21 cellular contexts compared by ENCODE assay signal in genomic region chr11:33770236-33770635, GRCh38. TPM values are rescaled to one million over a fixed set of nuclear protein-coding genes. Genes with fewer than 3 reads are reported as not detected.
A peak's percentile ranks its signal among the peaks of the same experiment; 100 is the strongest.
DNase-seq lines count a peak whose midpoint lies in the region; ATAC-seq, FAIRE-seq and TF ChIP-seq lines count a peak whose summit lies in the region.
"Had no signal": no experiment of that assay in that cellular context is flagged by ENCODE, and none has a peak within 500 bp of the region (broad histone marks: within the 10 kb centered on the region; RNA-seq: fewer than 3 reads in every experiment).

No MANE protein-coding gene starts in this region.

- peaks cover 2% of the 10 kb centered on the region for H3K9me1 ChIP-seq in keratinocyte (ENCODE audit: control insufficient read depth, extremely low read depth, insufficient read depth, low read length)

- no peak overlapping the region for H3K9ac ChIP-seq in keratinocyte (ENCODE audit: control insufficient read depth, extremely low read depth, insufficient read depth, low read length)

- no peak for TF ChIP-seq POLR2A in suprapubic skin (IDR thresholded peaks at IDR 0.05)

- no peak for FAIRE-seq in keratinocyte (lab: Jason Lieb, UNC)
- FAIRE-seq: D721Med, G401.6, GM12891, HTR-8/SVneo had no signal

- TF ChIP-seq CTCF in keratinocyte (optimal IDR thresholded peaks at IDR 0.05 in 1 of 3, IDR thresholded peaks at IDR 0.05 in 1 of 3, conservative IDR thresholded peaks at IDR 0.05 in 1 of 3; ENCODE audit: extremely low read depth in 1 of 3, insufficient read depth in 2 of 3, low read length in 3 of 3), result no peak
- TF ChIP-seq CTCF in suprapubic skin (IDR thresholded peaks at IDR 0.05), result no peak
- no peak for TF ChIP-seq CTCF in CD8-positive, alpha-beta T cell (IDR thresholded peaks at IDR 0.05)

- no peaks in the 10 kb centered on the region for H4K20me1 ChIP-seq in keratinocyte (ENCODE audit: control insufficient read depth, extremely low read depth, insufficient read depth, low read length)

- POLR2A ChIA-PET in CD8-positive, alpha-beta T cell (lab: Charles Lee), result no interaction called here

- no peaks in the 10 kb centered on the region for H3K9me3 ChIP-seq in T-helper 17 cell (ENCODE audit: control insufficient read depth, low read length, poor library complexity, severe bottlenecking)
- H3K9me3 ChIP-seq in keratinocyte (ENCODE audit: control insufficient read depth, low read depth, low read length), result no peaks in the 10 kb centered on the region
- H3K9me3 ChIP-seq in suprapubic skin, result no peaks in the 10 kb centered on the region
- H3K9me3 ChIP-seq in CD8-positive, alpha-beta T cell (ENCODE audit: low read length), result no peaks in the 10 kb centered on the region

- no peaks in the 10 kb centered on the region for H3K9me3 Mint-ChIP-seq in activated naive CD8-positive, alpha-beta T cell treated with anti-CD3 and anti-CD28 coated beads for 36 hours
- H3K9me3 Mint-ChIP-seq in activated naive CD8-positive, alpha-beta T cell treated with anti-CD3 and anti-CD28 coated beads, Interleukin-2, amount 50 U/mL, for 24 hours, result no peaks in the 10 kb centered on the region
- no peaks in the 10 kb centered on the region for H3K9me3 Mint-ChIP-seq in CD8-positive, alpha-beta T cell
- H3K9me3 Mint-ChIP-seq: GM23338, H9 had no signal

- H3K4me3 Mint-ChIP-seq in activated naive CD8-positive, alpha-beta T cell treated with anti-CD3 and anti-CD28 coated beads for 36 hours, result no peak overlapping the region
- H3K4me3 Mint-ChIP-seq in activated naive CD8-positive, alpha-beta T cell treated with anti-CD3 and anti-CD28 coated beads, Interleukin-2, amount 50 U/mL, for 24 hours, result no peak overlapping the region
- H3K4me3 Mint-ChIP-seq in T-helper 17 cell, result no peak overlapping the region
- H3K4me3 Mint-ChIP-seq in CD8-positive, alpha-beta T cell, result no peak overlapping the region
- H3K4me3 Mint-ChIP-seq: GM23338, H9 had no signal

- whole genome bisulfite sequencing in suprapubic skin, result 88% methylated on average over 2 of the region's 2 CpGs

- H3K36me3 Mint-ChIP-seq in activated naive CD8-positive, alpha-beta T cell treated with anti-CD3 and anti-CD28 coated beads for 36 hours, result peaks cover 5% of the 10 kb centered on the region
- peaks cover 21% of the 10 kb centered on the region for H3K36me3 Mint-ChIP-seq in activated naive CD8-positive, alpha-beta T cell treated with anti-CD3 and anti-CD28 coated beads, Interleukin-2, amount 50 U/mL, for 24 hours (ENCODE audit: low read depth)
- peaks cover 15% of the 10 kb centered on the region for H3K36me3 Mint-ChIP-seq in T-helper 17 cell (ENCODE audit: low read depth)
- peaks cover 62% of the 10 kb centered on the region for H3K36me3 Mint-ChIP-seq in CD8-positive, alpha-beta T cell

- no peak for TF ChIP-seq EP300 in suprapubic skin (IDR thresholded peaks at IDR 0.05)

- H3K4me3 ChIP-seq in keratinocyte (ENCODE audit: control insufficient read depth in 2 of 3, extremely low read depth in 1 of 3, insufficient read depth in 2 of 3, low read depth in 1 of 3, low read length in 3 of 3) (no peak overlapping the region), suprapubic skin (no peak overlapping the region)
- H3K4me3 ChIP-seq in CD8-positive, alpha-beta T cell (ENCODE audit: low read depth, low read length), result no peak overlapping the region
- H3K4me3 ChIP-seq: GM23338 had no signal

- peaks cover 31% of the 10 kb centered on the region for H3K79me2 ChIP-seq in keratinocyte (ENCODE audit: control insufficient read depth, insufficient read depth, low read length)

- dilution Hi-C loops in keratinocyte (cut with MboI; ENCODE audit: extremely low pct_ligation_motif_present, low sequenced_read_pairs), result no loop called here

- CTCF ChIA-PET in CD8-positive, alpha-beta T cell (lab: Charles Lee), result no interaction called here

- no peak for ATAC-seq in activated naive CD8-positive, alpha-beta T cell treated with anti-CD3 and anti-CD28 coated beads, Interleukin-2, amount 50 U/mL, for 24 hours
- ATAC-seq in T-helper 17 cell, result no peak
- no peak for ATAC-seq in CD8-positive, alpha-beta T cell
- ATAC-seq: GM23338 had no signal

- H3K4me1 ChIP-seq in keratinocyte (ENCODE audit: control insufficient read depth, extremely low read depth, insufficient read depth, low read length), result peaks cover 38% of the 10 kb centered on the region
- H3K4me1 ChIP-seq in suprapubic skin, result peaks cover 31% of the 10 kb centered on the region
- peaks cover 27% of the 10 kb centered on the region for H3K4me1 ChIP-seq in CD8-positive, alpha-beta T cell (ENCODE audit: insufficient read depth, low read length)

- intact Hi-C loops in CD8-positive, alpha-beta T cell (cut with DNase I, micrococcal nuclease), result loop anchor here (2.0 to 10.0 kb wide), 10 partner anchors 15 to 1895 kb away; partner anchors contain the start of genes ABTB2 (in 1 of the 2), APIP (in 1 of the 2), CAPRIN1 (in 1 of the 2) and CSTF3 (in 1 of the 2)

- H3K27me3 ChIP-seq in keratinocyte (ENCODE audit: control insufficient read depth, extremely low read depth, insufficient read depth, low read length) (no peaks in the 10 kb centered on the region), suprapubic skin (no peaks in the 10 kb centered on the region)
- no peaks in the 10 kb centered on the region for H3K27me3 ChIP-seq in CD8-positive, alpha-beta T cell (ENCODE audit: insufficient read depth, low read length)

- no peak overlapping the region for H2AFZ ChIP-seq in keratinocyte (ENCODE audit: control insufficient read depth, low read length)
- H2AFZ ChIP-seq: GM23338 had no signal

- DNase-seq in activated naive CD8-positive, alpha-beta T cell treated with anti-CD3 and anti-CD28 coated beads for 36 hours, result no peak
- DNase-seq in activated naive CD8-positive, alpha-beta T cell treated with anti-CD3 and anti-CD28 coated beads, Interleukin-2, amount 50 U/mL, for 24 hours, result no peak
- DNase-seq in T-helper 17 cell (no peak), keratinocyte (ENCODE audit: low read depth, low spot score) (no peak), putamen (ENCODE audit: low spot score) (peak; percentile 42), suprapubic skin (ENCODE audit: low spot score in 2 of 2) (no peak), T-helper 9 cell (no peak)
- no peak for DNase-seq in CD8-positive, alpha-beta T cell
- DNase-seq: H9; KBM-7; MM.1S; NCI-H2029; NCI-H446 treated with DMSO at 0.1 percent for 48 hours; NCI-H526; NK-92 treated with Interleukin-12 subunit alpha and Interleukin-12 subunit beta, amount 100 ng/mL, for 24 hours; Right ventricle myocardium superior had no signal

- H3K27me3 Mint-ChIP-seq in activated naive CD8-positive, alpha-beta T cell treated with anti-CD3 and anti-CD28 coated beads for 36 hours, result peaks cover 6% of the 10 kb centered on the region
- H3K27me3 Mint-ChIP-seq in activated naive CD8-positive, alpha-beta T cell treated with anti-CD3 and anti-CD28 coated beads, Interleukin-2, amount 50 U/mL, for 24 hours, result peaks cover 2% of the 10 kb centered on the region
- H3K27me3 Mint-ChIP-seq in T-helper 17 cell, result no peaks in the 10 kb centered on the region
- H3K27me3 Mint-ChIP-seq in CD8-positive, alpha-beta T cell (ENCODE audit: low read depth), result no peaks in the 10 kb centered on the region

- H3K4me2 ChIP-seq in keratinocyte (ENCODE audit: control insufficient read depth, extremely low read depth, insufficient read depth, low read depth, low read length), result peak overlapping the region; percentile 13
- H3K4me2 ChIP-seq: GM23338 had no signal

- H3K36me3 ChIP-seq in keratinocyte (ENCODE audit: control insufficient read depth in 2 of 2, extremely low read depth in 1 of 2, insufficient read depth in 2 of 2, low read length in 2 of 2), result peaks cover 5 to 10% of the 10 kb centered on the region in 2 experiments
- H3K36me3 ChIP-seq in suprapubic skin, result peaks cover 48% of the 10 kb centered on the region
- H3K36me3 ChIP-seq in CD8-positive, alpha-beta T cell (ENCODE audit: insufficient read depth, low read length), result peaks cover 21% of the 10 kb centered on the region

- peak overlapping the region; percentile 57 for H3K27ac Mint-ChIP-seq in activated naive CD8-positive, alpha-beta T cell treated with anti-CD3 and anti-CD28 coated beads for 36 hours
- no peak overlapping the region for H3K27ac Mint-ChIP-seq in activated naive CD8-positive, alpha-beta T cell treated with anti-CD3 and anti-CD28 coated beads, Interleukin-2, amount 50 U/mL, for 24 hours
- H3K27ac Mint-ChIP-seq in T-helper 17 cell, result peak overlapping the region; percentile 79
- H3K27ac Mint-ChIP-seq in CD8-positive, alpha-beta T cell, result no peak overlapping the region
- H3K27ac Mint-ChIP-seq: GM23338, H9 had no signal

- peak overlapping the region; percentile 62 for H3K27ac ChIP-seq in keratinocyte (ENCODE audit: control insufficient read depth, insufficient read depth, low read length)
- H3K27ac ChIP-seq in suprapubic skin, result no peak overlapping the region
- H3K27ac ChIP-seq in CD8-positive, alpha-beta T cell (ENCODE audit: low read depth, low read length), result no peak overlapping the region

- peaks cover 33% of the 10 kb centered on the region for H3K4me1 Mint-ChIP-seq in activated naive CD8-positive, alpha-beta T cell treated with anti-CD3 and anti-CD28 coated beads for 36 hours
- peaks cover 33% of the 10 kb centered on the region for H3K4me1 Mint-ChIP-seq in activated naive CD8-positive, alpha-beta T cell treated with anti-CD3 and anti-CD28 coated beads, Interleukin-2, amount 50 U/mL, for 24 hours
- peaks cover 33% of the 10 kb centered on the region for H3K4me1 Mint-ChIP-seq in T-helper 17 cell
- peaks cover 44% of the 10 kb centered on the region for H3K4me1 Mint-ChIP-seq in CD8-positive, alpha-beta T cell (ENCODE audit: low read depth)

RNA-seq across cellular contexts. Expression of gene FBXO3, which starts 4.1 kb away (rescaled TPM):
- 10 to 100 TPM; 10.1 to 13.2 TPM for total RNA-seq in activated naive CD8-positive, alpha-beta T cell treated with anti-CD3 and anti-CD28 coated beads for 36 hours
- total RNA-seq in T-helper 17 cell (10 to 100 TPM; 43.9 to 57.3 TPM), suprapubic skin (10 to 100 TPM; 35.4 to 47.5 (median 44.3) TPM)
- polyA plus RNA-seq in keratinocyte, result 47.3 to 68.6 TPM (median 48.5 TPM) in 3 replicates
- 42.8 TPM for polyA plus RNA-seq in keratinocyte (2011; ENCODE audit: low read depth)
- polyA plus RNA-seq in keratinocyte (2011; cell fraction: cytosol; rRNA removed), result 22.3 and 50.6 TPM in 2 replicates
- 44.9 and 65.7 TPM in 2 replicates for polyA plus RNA-seq in keratinocyte (2011; cell fraction: nucleus; rRNA removed)
- 25.0 and 34.6 TPM in 2 replicates for polyA plus RNA-seq in keratinocyte (2012; ENCODE audit: low replicate concordance)
- polyA minus RNA-seq in keratinocyte, result 11.1 to 60.4 TPM (median 40.3 TPM) in 3 replicates
- polyA minus RNA-seq in keratinocyte (2011; cell fraction: cytosol; rRNA and poly(A)+ RNA removed), result 35.5 TPM
- 32.0 and 44.9 TPM in 2 replicates for polyA minus RNA-seq in keratinocyte (2011; cell fraction: nucleus; rRNA and poly(A)+ RNA removed)
- 10 to 100 TPM; 54.8 to 55.4 TPM for total RNA-seq in CD8-positive, alpha-beta T cell

RNA-seq across cellular contexts. Expression of gene CD59, which starts 34.0 kb away (rescaled TPM):
- total RNA-seq in activated naive CD8-positive, alpha-beta T cell treated with anti-CD3 and anti-CD28 coated beads for 36 hours, result 10 to 100 TPM; 58.4 to 60.3 TPM
- total RNA-seq in T-helper 17 cell (10 to 100 TPM; 48.7 to 53.6 TPM), suprapubic skin (100 to 1,000 TPM; 309 to 520 (median 422) TPM)
- 1,349 to 1,804 TPM (median 1,403 TPM) in 3 replicates for polyA plus RNA-seq in keratinocyte
- polyA plus RNA-seq in keratinocyte (2011; ENCODE audit: low read depth), result 138 TPM
- 1,041 and 1,596 TPM in 2 replicates for polyA plus RNA-seq in keratinocyte (2011; cell fraction: cytosol; rRNA removed)
- polyA plus RNA-seq in keratinocyte (2011; cell fraction: nucleus; rRNA removed), result 1,467 and 1,504 TPM in 2 replicates
- polyA plus RNA-seq in keratinocyte (2012; ENCODE audit: low replicate concordance), result 746 and 1,053 TPM in 2 replicates
- 691 to 1,393 TPM (median 1,095 TPM) in 3 replicates for polyA minus RNA-seq in keratinocyte
- polyA minus RNA-seq in keratinocyte (2011; cell fraction: cytosol; rRNA and poly(A)+ RNA removed), result 314 TPM
- polyA minus RNA-seq in keratinocyte (2011; cell fraction: nucleus; rRNA and poly(A)+ RNA removed), result 626 and 1,149 TPM in 2 replicates
- total RNA-seq in CD8-positive, alpha-beta T cell, result 10 to 100 TPM; 31.0 to 34.5 TPM

Comparison
In these comparisons a context has a peak if more than half of its experiments do, and no peak if none do; other contexts are left out.
1. H3K27ac Mint-ChIP-seq: peak in activated naive CD8-positive, alpha-beta T cell treated with anti-CD3 and anti-CD28 coated beads for 36 hours (single experiment) and T-helper 17 cell (single experiment); none in activated naive CD8-positive, alpha-beta T cell treated with anti-CD3 and anti-CD28 coated beads, Interleukin-2, amount 50 U/mL, for 24 hours (single experiment) and CD8-positive, alpha-beta T cell (single experiment).
2. RNA of gene CD59, which starts 34.0 kb away (total RNA-seq): 309 to 520 TPM in suprapubic skin; 58.4 to 60.3 TPM in activated naive CD8-positive, alpha-beta T cell treated with anti-CD3 and anti-CD28 coated beads for 36 hours, 48.7 to 53.6 TPM in T-helper 17 cell and 31.0 to 34.5 TPM in CD8-positive, alpha-beta T cell; every median in the first group is over 4 times any median in the second.